Comparison of ENCODE assay signal across 1 cellular context in the genomic region with DNA sequence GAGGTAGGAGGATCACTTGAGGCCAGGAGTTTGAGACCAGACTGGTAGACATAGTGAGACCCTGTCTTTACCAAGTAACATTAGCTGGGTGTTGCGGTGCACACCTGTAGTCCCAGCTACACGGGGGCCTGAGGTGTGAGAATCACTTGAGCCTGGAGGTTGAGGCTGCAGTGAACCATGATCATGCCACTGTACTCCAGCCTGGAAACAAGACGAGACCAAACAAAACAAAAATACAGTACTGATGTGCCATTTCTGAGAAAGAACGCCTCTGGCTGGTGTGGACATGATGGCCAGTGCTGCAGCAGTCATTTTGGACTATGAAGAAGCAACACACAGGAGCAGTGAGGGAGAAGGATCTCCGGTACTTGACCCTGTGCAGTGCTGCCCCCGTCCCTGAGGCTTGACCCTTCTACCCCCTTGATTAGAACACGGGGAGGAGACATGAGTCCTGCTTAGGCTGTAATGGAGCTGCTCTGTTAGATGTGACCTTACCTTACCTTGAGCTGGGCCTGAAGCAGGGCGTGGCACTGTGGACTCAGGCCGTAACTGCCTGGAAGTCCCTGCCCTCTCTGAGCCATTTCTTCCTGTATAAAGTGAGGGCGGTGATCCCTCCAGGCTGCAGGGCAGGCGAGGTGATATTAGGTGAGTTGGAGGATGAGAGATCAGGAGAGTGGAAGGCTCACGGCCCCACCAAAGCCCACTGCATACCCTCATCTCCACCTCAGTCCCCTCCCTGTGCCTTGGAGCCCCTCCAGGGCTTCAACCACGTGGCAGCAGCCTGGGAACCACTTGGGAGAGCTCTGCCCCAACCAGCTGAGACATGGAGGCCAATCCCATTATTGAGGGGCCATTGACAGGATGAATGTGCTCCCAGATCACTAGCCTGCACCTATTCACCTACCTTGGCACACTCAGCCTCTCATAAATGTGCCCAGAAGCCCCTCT.
TF ChIP-seq lines count a peak whose summit lies in the region.

No MANE protein-coding gene starts in this region.

TF ChIP-seq in K562, 482 proteins besides CTCF, POLR2A, EP300 and RAD21 (continued from another document and continues in another):
- TF ChIP-seq, protein P1, sequence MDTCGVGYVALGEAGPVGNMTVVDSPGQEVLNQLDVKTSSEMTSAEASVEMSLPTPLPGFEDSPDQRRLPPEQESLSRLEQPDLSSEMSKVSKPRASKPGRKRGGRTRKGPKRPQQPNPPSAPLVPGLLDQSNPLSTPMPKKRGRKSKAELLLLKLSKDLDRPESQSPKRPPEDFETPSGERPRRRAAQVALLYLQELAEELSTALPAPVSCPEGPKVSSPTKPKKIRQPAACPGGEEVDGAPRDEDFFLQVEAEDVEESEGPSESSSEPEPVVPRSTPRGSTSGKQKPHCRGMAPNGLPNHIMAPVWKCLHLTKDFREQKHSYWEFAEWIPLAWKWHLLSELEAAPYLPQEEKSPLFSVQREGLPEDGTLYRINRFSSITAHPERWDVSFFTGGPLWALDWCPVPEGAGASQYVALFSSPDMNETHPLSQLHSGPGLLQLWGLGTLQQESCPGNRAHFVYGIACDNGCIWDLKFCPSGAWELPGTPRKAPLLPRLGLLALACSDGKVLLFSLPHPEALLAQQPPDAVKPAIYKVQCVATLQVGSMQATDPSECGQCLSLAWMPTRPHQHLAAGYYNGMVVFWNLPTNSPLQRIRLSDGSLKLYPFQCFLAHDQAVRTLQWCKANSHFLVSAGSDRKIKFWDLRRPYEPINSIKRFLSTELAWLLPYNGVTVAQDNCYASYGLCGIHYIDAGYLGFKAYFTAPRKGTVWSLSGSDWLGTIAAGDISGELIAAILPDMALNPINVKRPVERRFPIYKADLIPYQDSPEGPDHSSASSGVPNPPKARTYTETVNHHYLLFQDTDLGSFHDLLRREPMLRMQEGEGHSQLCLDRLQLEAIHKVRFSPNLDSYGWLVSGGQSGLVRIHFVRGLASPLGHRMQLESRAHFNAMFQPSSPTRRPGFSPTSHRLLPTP (IDR thresholded peaks at IDR 0.05; ENCODE audit: borderline replicate concordance, extremely low read depth, insufficient read length) = no peak
- no peak for TF ChIP-seq RBM15 (IDR thresholded peaks at IDR 0.05; ENCODE audit: insufficient read depth, low read length)
- no peak for TF ChIP-seq RBBP5 (IDR thresholded peaks at IDR 0.05; ENCODE audit: borderline replicate concordance, insufficient read depth, low read length, poor library complexity, severe bottlenecking)
- no peak for TF ChIP-seq ARNT (IDR thresholded peaks at IDR 0.05)
- no peak for TF ChIP-seq ZNF785 (CRISPR knock-in tag; IDR thresholded peaks at IDR 0.05)
- no peak for TF ChIP-seq NFIX (CRISPR knock-in tag; IDR thresholded peaks at IDR 0.05; ENCODE audit: low read depth)
- peak; percentile 68; the same call in 1 of the 2 replicates for TF ChIP-seq CTBP1 (IDR thresholded peaks at IDR 0.05; ENCODE audit: borderline replicate concordance)
- TF ChIP-seq, protein P2, sequence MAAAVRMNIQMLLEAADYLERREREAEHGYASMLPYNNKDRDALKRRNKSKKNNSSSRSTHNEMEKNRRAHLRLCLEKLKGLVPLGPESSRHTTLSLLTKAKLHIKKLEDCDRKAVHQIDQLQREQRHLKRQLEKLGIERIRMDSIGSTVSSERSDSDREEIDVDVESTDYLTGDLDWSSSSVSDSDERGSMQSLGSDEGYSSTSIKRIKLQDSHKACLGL (CRISPR knock-in tag; IDR thresholded peaks at IDR 0.05; ENCODE audit: borderline replicate concordance, poor library complexity, severe bottlenecking) = no peak
- TF ChIP-seq SRSF9 (IDR thresholded peaks at IDR 0.05; ENCODE audit: borderline replicate concordance, low read depth, low read length) = no peak
- TF ChIP-seq ILK (tag; IDR thresholded peaks at IDR 0.05; ENCODE audit: borderline replicate concordance, low read depth) = no peak
- TF ChIP-seq MCM3 (IDR thresholded peaks at IDR 0.05) = no peak
- TF ChIP-seq, protein P3, sequence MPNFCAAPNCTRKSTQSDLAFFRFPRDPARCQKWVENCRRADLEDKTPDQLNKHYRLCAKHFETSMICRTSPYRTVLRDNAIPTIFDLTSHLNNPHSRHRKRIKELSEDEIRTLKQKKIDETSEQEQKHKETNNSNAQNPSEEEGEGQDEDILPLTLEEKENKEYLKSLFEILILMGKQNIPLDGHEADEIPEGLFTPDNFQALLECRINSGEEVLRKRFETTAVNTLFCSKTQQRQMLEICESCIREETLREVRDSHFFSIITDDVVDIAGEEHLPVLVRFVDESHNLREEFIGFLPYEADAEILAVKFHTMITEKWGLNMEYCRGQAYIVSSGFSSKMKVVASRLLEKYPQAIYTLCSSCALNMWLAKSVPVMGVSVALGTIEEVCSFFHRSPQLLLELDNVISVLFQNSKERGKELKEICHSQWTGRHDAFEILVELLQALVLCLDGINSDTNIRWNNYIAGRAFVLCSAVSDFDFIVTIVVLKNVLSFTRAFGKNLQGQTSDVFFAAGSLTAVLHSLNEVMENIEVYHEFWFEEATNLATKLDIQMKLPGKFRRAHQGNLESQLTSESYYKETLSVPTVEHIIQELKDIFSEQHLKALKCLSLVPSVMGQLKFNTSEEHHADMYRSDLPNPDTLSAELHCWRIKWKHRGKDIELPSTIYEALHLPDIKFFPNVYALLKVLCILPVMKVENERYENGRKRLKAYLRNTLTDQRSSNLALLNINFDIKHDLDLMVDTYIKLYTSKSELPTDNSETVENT (CRISPR knock-in tag; IDR thresholded peaks at IDR 0.05) = no peak
- TF ChIP-seq, protein P4, sequence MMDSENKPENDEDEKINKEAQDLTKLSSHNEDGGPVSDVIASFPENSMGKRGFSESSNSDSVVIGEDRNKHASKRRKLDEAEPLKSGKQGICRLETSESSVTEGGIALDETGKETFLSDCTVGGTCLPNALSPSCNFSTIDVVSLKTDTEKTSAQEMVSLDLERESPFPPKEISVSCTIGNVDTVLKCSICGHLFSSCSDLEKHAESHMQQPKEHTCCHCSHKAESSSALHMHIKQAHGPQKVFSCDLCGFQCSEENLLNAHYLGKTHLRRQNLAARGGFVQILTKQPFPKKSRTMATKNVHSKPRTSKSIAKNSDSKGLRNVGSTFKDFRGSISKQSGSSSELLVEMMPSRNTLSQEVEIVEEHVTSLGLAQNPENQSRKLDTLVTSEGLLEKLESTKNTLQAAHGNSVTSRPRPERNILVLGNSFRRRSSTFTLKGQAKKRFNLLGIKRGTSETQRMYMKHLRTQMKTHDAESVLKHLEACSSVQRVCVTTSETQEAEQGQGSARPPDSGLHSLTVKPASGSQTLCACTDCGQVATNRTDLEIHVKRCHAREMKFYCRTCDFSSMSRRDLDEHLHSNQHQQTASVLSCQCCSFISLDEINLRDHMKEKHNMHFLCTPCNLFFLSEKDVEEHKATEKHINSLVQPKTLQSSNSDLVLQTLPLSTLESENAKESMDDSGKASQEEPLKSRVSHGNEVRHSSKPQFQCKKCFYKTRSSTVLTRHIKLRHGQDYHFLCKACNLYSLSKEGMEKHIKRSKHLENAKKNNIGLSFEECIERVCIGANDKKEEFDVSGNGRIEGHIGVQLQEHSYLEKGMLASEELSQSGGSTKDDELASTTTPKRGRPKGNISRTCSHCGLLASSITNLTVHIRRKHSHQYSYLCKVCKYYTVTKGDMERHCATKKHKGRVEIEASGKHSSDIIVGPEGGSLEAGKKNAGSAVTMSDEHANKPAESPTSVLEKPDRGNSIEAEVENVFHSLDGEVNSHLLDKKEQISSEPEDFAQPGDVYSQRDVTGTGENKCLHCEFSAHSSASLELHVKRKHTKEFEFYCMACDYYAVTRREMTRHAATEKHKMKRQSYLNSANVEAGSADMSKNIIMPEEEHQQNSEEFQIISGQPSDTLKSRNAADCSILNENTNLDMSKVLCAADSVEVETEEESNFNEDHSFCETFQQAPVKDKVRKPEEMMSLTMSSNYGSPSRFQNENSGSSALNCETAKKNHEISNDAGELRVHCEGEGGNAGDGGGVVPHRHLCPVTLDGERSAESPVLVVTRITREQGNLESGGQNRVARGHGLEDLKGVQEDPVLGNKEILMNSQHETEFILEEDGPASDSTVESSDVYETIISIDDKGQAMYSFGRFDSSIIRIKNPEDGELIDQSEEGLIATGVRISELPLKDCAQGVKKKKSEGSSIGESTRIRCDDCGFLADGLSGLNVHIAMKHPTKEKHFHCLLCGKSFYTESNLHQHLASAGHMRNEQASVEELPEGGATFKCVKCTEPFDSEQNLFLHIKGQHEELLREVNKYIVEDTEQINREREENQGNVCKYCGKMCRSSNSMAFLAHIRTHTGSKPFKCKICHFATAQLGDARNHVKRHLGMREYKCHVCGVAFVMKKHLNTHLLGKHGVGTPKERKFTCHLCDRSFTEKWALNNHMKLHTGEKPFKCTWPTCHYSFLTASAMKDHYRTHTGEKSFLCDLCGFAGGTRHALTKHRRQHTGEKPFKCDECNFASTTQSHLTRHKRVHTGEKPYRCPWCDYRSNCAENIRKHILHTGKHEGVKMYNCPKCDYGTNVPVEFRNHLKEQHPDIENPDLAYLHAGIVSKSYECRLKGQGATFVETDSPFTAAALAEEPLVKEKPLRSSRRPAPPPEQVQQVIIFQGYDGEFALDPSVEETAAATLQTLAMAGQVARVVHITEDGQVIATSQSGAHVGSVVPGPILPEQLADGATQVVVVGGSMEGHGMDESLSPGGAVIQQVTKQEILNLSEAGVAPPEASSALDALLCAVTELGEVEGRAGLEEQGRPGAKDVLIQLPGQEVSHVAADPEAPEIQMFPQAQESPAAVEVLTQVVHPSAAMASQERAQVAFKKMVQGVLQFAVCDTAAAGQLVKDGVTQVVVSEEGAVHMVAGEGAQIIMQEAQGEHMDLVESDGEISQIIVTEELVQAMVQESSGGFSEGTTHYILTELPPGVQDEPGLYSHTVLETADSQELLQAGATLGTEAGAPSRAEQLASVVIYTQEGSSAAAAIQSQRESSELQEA (IDR thresholded peaks at IDR 0.05; ENCODE audit: low read depth) = no peak
- TF ChIP-seq ETV1 (tag; conservative IDR thresholded peaks at IDR 0.05; ENCODE audit: low read depth) = no peak
- no peak for TF ChIP-seq YBX1 (IDR thresholded peaks at IDR 0.05)
- no peak for TF ChIP-seq MEF2D (tag; conservative IDR thresholded peaks at IDR 0.05; ENCODE audit: low read depth)
- no peak for TF ChIP-seq RFX1 (IDR thresholded peaks at IDR 0.05)
- TF ChIP-seq, protein P5, sequence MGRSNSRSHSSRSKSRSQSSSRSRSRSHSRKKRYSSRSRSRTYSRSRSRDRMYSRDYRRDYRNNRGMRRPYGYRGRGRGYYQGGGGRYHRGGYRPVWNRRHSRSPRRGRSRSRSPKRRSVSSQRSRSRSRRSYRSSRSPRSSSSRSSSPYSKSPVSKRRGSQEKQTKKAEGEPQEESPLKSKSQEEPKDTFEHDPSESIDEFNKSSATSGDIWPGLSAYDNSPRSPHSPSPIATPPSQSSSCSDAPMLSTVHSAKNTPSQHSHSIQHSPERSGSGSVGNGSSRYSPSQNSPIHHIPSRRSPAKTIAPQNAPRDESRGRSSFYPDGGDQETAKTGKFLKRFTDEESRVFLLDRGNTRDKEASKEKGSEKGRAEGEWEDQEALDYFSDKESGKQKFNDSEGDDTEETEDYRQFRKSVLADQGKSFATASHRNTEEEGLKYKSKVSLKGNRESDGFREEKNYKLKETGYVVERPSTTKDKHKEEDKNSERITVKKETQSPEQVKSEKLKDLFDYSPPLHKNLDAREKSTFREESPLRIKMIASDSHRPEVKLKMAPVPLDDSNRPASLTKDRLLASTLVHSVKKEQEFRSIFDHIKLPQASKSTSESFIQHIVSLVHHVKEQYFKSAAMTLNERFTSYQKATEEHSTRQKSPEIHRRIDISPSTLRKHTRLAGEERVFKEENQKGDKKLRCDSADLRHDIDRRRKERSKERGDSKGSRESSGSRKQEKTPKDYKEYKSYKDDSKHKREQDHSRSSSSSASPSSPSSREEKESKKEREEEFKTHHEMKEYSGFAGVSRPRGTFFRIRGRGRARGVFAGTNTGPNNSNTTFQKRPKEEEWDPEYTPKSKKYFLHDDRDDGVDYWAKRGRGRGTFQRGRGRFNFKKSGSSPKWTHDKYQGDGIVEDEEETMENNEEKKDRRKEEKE (IDR thresholded peaks at IDR 0.05; ENCODE audit: borderline replicate concordance in 1 of 2, control insufficient read depth in 1 of 2, low read depth in 2 of 2, low read length in 1 of 2) = peak in 1 of 2 experiments; percentile 43; a peak in 1 of 4 replicates
- no peak; the same call in 1 of the 2 replicates for TF ChIP-seq RB1 (IDR thresholded peaks at IDR 0.05; ENCODE audit: low read depth)
- TF ChIP-seq, protein P6, sequence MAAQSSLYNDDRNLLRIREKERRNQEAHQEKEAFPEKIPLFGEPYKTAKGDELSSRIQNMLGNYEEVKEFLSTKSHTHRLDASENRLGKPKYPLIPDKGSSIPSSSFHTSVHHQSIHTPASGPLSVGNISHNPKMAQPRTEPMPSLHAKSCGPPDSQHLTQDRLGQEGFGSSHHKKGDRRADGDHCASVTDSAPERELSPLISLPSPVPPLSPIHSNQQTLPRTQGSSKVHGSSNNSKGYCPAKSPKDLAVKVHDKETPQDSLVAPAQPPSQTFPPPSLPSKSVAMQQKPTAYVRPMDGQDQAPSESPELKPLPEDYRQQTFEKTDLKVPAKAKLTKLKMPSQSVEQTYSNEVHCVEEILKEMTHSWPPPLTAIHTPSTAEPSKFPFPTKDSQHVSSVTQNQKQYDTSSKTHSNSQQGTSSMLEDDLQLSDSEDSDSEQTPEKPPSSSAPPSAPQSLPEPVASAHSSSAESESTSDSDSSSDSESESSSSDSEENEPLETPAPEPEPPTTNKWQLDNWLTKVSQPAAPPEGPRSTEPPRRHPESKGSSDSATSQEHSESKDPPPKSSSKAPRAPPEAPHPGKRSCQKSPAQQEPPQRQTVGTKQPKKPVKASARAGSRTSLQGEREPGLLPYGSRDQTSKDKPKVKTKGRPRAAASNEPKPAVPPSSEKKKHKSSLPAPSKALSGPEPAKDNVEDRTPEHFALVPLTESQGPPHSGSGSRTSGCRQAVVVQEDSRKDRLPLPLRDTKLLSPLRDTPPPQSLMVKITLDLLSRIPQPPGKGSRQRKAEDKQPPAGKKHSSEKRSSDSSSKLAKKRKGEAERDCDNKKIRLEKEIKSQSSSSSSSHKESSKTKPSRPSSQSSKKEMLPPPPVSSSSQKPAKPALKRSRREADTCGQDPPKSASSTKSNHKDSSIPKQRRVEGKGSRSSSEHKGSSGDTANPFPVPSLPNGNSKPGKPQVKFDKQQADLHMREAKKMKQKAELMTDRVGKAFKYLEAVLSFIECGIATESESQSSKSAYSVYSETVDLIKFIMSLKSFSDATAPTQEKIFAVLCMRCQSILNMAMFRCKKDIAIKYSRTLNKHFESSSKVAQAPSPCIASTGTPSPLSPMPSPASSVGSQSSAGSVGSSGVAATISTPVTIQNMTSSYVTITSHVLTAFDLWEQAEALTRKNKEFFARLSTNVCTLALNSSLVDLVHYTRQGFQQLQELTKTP (IDR thresholded peaks at IDR 0.05; ENCODE audit: low read depth in 1 of 2, partially characterized antibody in 2 of 2) = no peak
- no peak for TF ChIP-seq BCOR (IDR thresholded peaks at IDR 0.05)
- no peak for TF ChIP-seq PPARD (CRISPR knock-in tag; IDR thresholded peaks at IDR 0.05)
- TF ChIP-seq BRCA1 (IDR thresholded peaks at IDR 0.05) = no peak
- TF ChIP-seq BRCA1 (CRISPR knock-in tag; IDR thresholded peaks at IDR 0.05) = peak; percentile 80; the same call in 1 of the 2 replicates
- TF ChIP-seq NFE2 (IDR thresholded peaks at IDR 0.05; ENCODE audit: low read depth) = no peak
- no peak for TF ChIP-seq MCM2 (IDR thresholded peaks at IDR 0.05; ENCODE audit: low read depth)
- TF ChIP-seq MECOM (CRISPR knock-in tag; IDR thresholded peaks at IDR 0.05) = no peak
- TF ChIP-seq HOXB6 (CRISPR knock-in tag; IDR thresholded peaks at IDR 0.05; ENCODE audit: borderline replicate concordance) = no peak
- TF ChIP-seq, protein P7, sequence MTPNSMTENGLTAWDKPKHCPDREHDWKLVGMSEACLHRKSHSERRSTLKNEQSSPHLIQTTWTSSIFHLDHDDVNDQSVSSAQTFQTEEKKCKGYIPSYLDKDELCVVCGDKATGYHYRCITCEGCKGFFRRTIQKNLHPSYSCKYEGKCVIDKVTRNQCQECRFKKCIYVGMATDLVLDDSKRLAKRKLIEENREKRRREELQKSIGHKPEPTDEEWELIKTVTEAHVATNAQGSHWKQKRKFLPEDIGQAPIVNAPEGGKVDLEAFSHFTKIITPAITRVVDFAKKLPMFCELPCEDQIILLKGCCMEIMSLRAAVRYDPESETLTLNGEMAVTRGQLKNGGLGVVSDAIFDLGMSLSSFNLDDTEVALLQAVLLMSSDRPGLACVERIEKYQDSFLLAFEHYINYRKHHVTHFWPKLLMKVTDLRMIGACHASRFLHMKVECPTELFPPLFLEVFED (CRISPR knock-in tag; conservative IDR thresholded peaks at IDR 0.05) = 0 out of 2 replicates have a peak, but pooled peaks have one; percentile 2
